In the genomic region with DNA sequence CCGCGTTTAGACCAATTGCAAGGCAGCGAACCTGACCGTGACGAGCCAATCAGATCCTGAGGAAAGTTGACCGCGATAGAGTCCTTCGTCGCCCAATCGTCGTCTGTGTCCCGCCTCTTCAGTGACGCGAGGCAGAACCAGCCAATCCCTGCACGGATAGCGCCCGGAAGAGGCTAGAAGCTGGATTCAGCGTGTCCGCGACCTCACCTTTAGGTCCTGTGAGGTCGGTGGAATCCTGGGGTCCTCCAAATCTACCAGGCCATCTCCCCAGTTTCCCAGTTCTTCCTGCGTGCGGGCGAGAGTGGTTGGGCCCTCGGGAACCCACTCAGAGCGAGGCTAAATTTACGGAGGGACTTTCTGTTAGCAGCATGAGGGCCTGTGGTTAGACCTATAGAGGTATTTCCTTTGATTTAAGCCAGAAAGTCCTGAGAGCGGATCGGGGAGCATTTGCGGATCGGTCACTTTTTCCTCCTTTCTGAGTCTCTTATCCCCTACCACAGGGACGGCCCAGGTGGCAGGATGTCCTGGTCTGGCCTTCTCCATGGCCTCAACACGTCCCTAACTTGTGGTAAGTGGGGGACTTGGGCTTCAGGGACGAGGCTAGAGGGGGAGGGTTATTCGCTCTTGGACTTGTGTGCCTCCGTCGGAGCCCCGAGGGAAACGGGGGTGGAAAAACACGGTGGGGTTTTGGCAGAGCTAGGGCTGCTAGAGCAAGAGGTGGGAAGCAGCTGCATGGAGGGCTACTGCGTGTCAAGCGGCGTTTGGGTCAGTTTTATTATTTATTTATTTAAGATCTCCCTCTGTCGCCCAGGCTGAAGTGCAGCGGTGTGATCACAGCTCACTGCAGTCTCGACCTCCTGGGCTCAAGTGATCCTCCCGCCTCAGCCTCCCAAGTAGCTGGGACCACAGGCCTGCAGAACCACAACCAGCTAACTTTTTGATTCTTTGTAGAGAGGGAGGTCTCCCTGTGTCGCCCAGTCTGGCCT, we compare ENCODE assay signal across 8 cellular contexts. TPM values are rescaled to one million over a fixed set of nuclear protein-coding genes. Genes with fewer than 3 reads are reported as not detected.
A peak's percentile ranks its signal among the peaks of the same experiment; 100 is the strongest.
DNase-seq lines count a peak whose midpoint lies in the region; FAIRE-seq and TF ChIP-seq lines count a peak whose summit lies in the region.

TSS of gene MRPS12 (plus strand) at position 169 of the 986 bp plus-strand sequence. CDS start at position 520, 351 bp downstream.

- H3K9me3 Mint-ChIP-seq in activated naive CD8-positive, alpha-beta T cell (ENCODE audit: low read depth), result no peaks in the 10 kb centered on the region

- peak within 1 kb of the TSS; percentile 98 for H3K4me3 Mint-ChIP-seq in activated naive CD8-positive, alpha-beta T cell

- H3K4me3 ChIP-seq in LNCaP clone FGC (ENCODE audit: low read depth, low read length) (peak within 1 kb of the TSS; percentile 92), testis (peak within 1 kb of the TSS; percentile 65 to 69)

- H3K4me1 ChIP-seq in testis, result peaks cover 19% of the 10 kb centered on the region

- intact Hi-C loops in testis (cut with DNase I; ENCODE audit: low total_unique reads), result no loop called here

- peak within 1 kb of the TSS; percentile 99 for H3K27ac Mint-ChIP-seq in activated naive CD8-positive, alpha-beta T cell

- 2 to 4% methylated on average over 25 to 48 of the region's 48 CpGs for WGBS in testis, 2 donors

- H3K27me3 Mint-ChIP-seq in activated naive CD8-positive, alpha-beta T cell, result no peaks in the 10 kb centered on the region

- no peak for TF ChIP-seq CTCF in LNCaP clone FGC (IDR thresholded peaks at IDR 0.05; ENCODE audit: control insufficient read depth, extremely low read depth, insufficient read depth)
- TF ChIP-seq CTCF in testis (IDR thresholded peaks at IDR 0.05), result no peak

- H3K36me3 Mint-ChIP-seq in activated naive CD8-positive, alpha-beta T cell, result peaks cover 10% of the 10 kb centered on the region

- H3K9me3 ChIP-seq in testis, result no peaks in the 10 kb centered on the region

- peaks cover 28% of the 10 kb centered on the region for H3K4me1 Mint-ChIP-seq in activated naive CD8-positive, alpha-beta T cell (ENCODE audit: low read depth)

- no peaks in the 10 kb centered on the region for H3K27me3 ChIP-seq in testis

- FAIRE-seq in G401.6 (lab: Jason Lieb, UNC), result peak; percentile 99

- DNase-seq in GOT3 (lab: John Stamatoyannopoulos, UW), result peak; percentile 96
- DNase-seq in LNCaP clone FGC (ENCODE audit: low read depth), result peak; percentile 98
- peak; percentile 99 for DNase-seq in globus pallidus (ENCODE audit: low spot score)
- peak; percentile 97 for DNase-seq in non-pigmented ciliary epithelial cell (ENCODE audit: low read depth)
- peak; percentile 100 for DNase-seq in testis

- no peaks in the 10 kb centered on the region for H3K36me3 ChIP-seq in testis (ENCODE audit: low read depth, missing control alignments)

- H3K27ac ChIP-seq in testis, result peak within 1 kb of the TSS; percentile 63 to 88

- TF ChIP-seq POLR2A in Raji (IDR thresholded peaks at IDR 0.05; ENCODE audit: insufficient read depth, low read depth, low read length) (peak; percentile 94), testis (IDR thresholded peaks at IDR 0.05) (no peak)

RNA-seq across cellular contexts. Expression of gene MRPS12, which starts in this region (rescaled TPM):
- 10 to 100 TPM; 48.3 to 49.6 TPM for total RNA-seq in testis
- 31.1 TPM for polyA plus RNA-seq in testis (ENCODE audit: insufficient read depth, low read depth, low replicate concordance)

Comparison
In these comparisons a context has a peak if more than half of its experiments do, and no peak if none do; other contexts are left out.
1. Peak in every context shown above with its lines: DNase-seq, H3K4me3 ChIP-seq and H3K27ac ChIP-seq.